18 cellular contexts compared by ENCODE assay signal in the genomic region with DNA sequence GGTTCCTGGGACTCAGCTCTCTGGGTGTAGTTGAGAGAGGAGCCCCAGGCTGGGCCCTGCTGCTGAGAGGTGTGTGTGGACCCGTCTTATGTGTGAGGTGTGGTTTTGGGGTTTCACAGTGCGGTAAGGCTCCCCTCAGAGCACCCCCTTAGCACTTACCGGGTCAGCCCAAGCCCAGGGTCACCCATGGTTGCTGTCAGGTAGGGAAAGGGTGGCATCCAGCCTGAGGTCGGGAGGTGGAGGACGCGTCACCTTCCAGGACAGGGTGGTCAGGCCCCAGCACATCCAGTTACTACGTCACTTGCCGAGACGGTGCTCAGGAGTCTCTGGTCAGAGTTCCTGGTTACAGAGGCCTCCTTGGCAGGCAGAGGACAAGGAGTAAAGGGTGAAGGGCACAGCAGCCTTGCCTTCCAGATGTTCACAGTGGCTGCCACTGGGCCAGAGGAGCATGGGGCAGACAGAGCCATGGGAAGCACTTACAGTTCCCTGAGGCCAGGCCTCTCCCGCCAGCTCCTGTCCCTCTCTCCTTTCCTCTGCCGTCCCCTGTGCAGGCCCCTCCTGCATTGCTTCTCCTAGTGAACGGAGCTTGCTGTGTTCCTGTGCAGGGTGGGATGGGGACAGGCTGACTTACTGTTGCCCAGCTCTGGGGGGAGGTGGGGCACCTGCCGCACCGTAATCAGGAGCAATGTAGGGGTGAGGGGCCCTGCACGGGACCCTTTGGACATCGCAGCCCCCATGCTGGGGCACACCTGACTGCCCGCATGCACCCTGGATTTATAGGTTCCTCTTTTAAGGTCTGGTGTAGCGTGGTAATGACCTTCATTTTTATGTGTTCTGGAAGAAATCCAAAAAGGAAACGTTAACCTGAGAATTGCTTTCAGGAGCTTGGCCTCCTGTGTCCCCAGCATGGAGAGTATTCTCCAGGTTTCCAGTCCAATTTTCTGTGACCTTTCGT.
DNase-seq lines count a peak whose midpoint lies in the region; ATAC-seq and TF ChIP-seq lines count a peak whose summit lies in the region.
"Had no signal": no experiment of that assay in that cellular context is flagged by ENCODE, and none has a peak within 500 bp of the region (broad histone marks: within the 10 kb centered on the region; RNA-seq: fewer than 3 reads in every experiment).

No MANE protein-coding gene starts in this region.

- WGBS in hepatocyte (ENCODE audit: low lambda C conversion rate, missing lambda C conversion rate) = 88% methylated on average over 20 of the region's 20 CpGs

- no peak overlapping the region for H3K4me3 ChIP-seq in lower lobe of right lung
- no peak overlapping the region for H3K4me3 ChIP-seq in upper lobe of right lung
- no peak overlapping the region for H3K4me3 ChIP-seq in hepatocyte
- H3K4me3 ChIP-seq: tibial nerve had no signal

- H3K79me2 ChIP-seq in hepatocyte = no peaks in the 10 kb centered on the region

- H3K27me3 ChIP-seq in lower lobe of right lung (ENCODE audit: low read depth) (no peaks in the 10 kb centered on the region), upper lobe of right lung (no peaks in the 10 kb centered on the region), hepatocyte (no peaks in the 10 kb centered on the region)
- H3K27me3 ChIP-seq: neutrophil, tibial nerve had no signal

- H3K9me3 ChIP-seq in lower lobe of right lung = no peaks in the 10 kb centered on the region
- no peaks in the 10 kb centered on the region for H3K9me3 ChIP-seq in upper lobe of right lung
- no peaks in the 10 kb centered on the region for H3K9me3 ChIP-seq in hepatocyte (ENCODE audit: low read depth)
- H3K9me3 ChIP-seq: neutrophil, tibial nerve had no signal

- TF ChIP-seq CTCF in VCaP (conservative IDR thresholded peaks at IDR 0.05) = no peak
- TF ChIP-seq CTCF in lower lobe of right lung (IDR thresholded peaks at IDR 0.05) = no peak
- TF ChIP-seq CTCF in upper lobe of right lung (IDR thresholded peaks at IDR 0.05) = no peak
- no peak for TF ChIP-seq CTCF in hepatocyte (IDR thresholded peaks at IDR 0.05; ENCODE audit: poor library complexity)

- DNase-seq in left ventricle myocardium superior (peak; percentile 9), left cardiac atrium (no peak), lower lobe of right lung (peak; percentile 20), upper lobe of right lung (peak; percentile 49), hepatocyte (ENCODE audit: low spot score) (no peak)
- DNase-seq: activated CD8-positive, alpha-beta memory T cell treated with anti-CD3 and anti-CD28 coated beads for 24 hours; activated naive CD8-positive, alpha-beta T cell treated with anti-CD3 and anti-CD28 coated beads, Interleukin-2, amount 10 ng/mL, durations not matched to agents 7 days and 5 days; CD4-positive, alpha-beta T cell; DMS53; kidney glomerular epithelial cell; NCI-H1930; stimulated activated naive CD4-positive, alpha-beta T cell had no signal

- intact Hi-C loops in left ventricle myocardium superior (cut with micrococcal nuclease) = no loop called here
- intact Hi-C loops in left cardiac atrium (cut with DNase I) = no loop called here
- intact Hi-C loops in lower lobe of right lung (cut with DNase I) = no loop called here
- intact Hi-C loops in upper lobe of right lung (cut with DNase I) = no loop called here

- H3K9me2 ChIP-seq in hepatocyte (replicated peaks; ENCODE audit: insufficient read depth) = no peaks in the 10 kb centered on the region

- no peak overlapping the region for H3K4me2 ChIP-seq in hepatocyte

- H3K27ac ChIP-seq in VCaP (peak overlapping the region; percentile 58), lower lobe of right lung (no peak overlapping the region), upper lobe of right lung (no peak overlapping the region), hepatocyte (no peak overlapping the region)
- H3K27ac ChIP-seq: neutrophil, tibial nerve had no signal

- ATAC-seq in left ventricle myocardium superior (no peak), left cardiac atrium (no peak), lower lobe of right lung (no peak), upper lobe of right lung (no peak), GM21423 (IDR thresholded peaks at IDR 0.05; ENCODE audit: unreplicated experiment) (no peak), GM21528 (IDR thresholded peaks at IDR 0.05; ENCODE audit: low FRiP score, unreplicated experiment) (no peak)
- ATAC-seq: activated CD4-positive, CD25-positive, alpha-beta regulatory T cell treated with anti-CD3 and anti-CD28 coated beads, Interleukin-2, amount 50 U/mL, for 24 hours had no signal

- H3K36me3 ChIP-seq in lower lobe of right lung (peaks cover 5% of the 10 kb centered on the region), upper lobe of right lung (no peaks in the 10 kb centered on the region), hepatocyte (replicated peaks; ENCODE audit: insufficient read depth, low read depth) (no peaks in the 10 kb centered on the region)

- H2AFZ ChIP-seq in hepatocyte = no peak overlapping the region

- peaks cover 12% of the 10 kb centered on the region for H3K4me1 ChIP-seq in lower lobe of right lung
- peaks cover 4% of the 10 kb centered on the region for H3K4me1 ChIP-seq in upper lobe of right lung
- H3K4me1 ChIP-seq in hepatocyte (ENCODE audit: insufficient read depth) = no peaks in the 10 kb centered on the region

- peaks cover 4% of the 10 kb centered on the region for H4K20me1 ChIP-seq in hepatocyte (ENCODE audit: insufficient read depth, poor library complexity, severe bottlenecking)

Comparison
In these comparisons a context has a peak if more than half of its experiments do, and no peak if none do; other contexts are left out.
1. DNase-seq: peak in left ventricle myocardium superior (single experiment), lower lobe of right lung (single experiment) and upper lobe of right lung (single experiment); none in left cardiac atrium (single experiment) and hepatocyte (single experiment).